Comparison of ENCODE assay signal across 8 cellular contexts in the genomic region with DNA sequence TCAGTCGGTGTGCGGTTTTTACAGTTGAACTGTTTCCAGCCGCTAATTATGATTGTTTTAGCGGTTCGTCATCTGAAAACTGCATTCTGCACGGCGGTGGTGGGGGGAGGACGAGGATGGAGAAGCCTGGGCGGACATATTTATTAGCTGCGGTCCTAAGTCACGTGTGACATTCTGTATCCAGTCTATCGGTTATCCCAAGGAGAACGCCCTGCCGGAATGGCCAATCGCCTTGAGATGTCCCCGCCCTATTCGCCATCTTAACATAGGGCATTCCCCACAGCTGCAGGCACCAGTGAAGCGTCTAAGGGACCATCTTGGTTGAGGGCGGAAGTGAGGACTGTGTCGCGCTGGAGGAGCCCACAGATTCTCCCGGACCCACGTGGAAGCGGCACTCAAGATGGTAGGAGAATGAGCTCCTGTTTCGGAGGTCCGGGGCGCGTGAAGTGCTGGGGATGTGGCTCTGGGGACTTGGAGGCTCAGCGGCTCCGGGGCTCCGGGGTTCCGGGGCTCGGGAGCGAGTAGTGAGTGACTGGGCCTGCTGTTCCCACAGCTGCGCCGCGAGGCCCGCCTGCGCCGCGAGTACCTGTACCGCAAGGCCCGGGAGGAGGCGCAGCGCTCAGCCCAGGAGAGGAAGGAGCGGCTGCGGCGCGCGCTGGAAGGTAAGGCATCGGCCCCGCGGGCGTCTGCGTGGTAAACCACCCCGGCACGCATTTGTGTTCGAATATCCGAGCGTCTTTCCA. TPM values are rescaled to one million over a fixed set of nuclear protein-coding genes. Genes with fewer than 3 reads are reported as not detected.
A peak's percentile ranks its signal among the peaks of the same experiment; 100 is the strongest.
DNase-seq lines count a peak whose midpoint lies in the region; ATAC-seq lines count a peak whose summit lies in the region.

A gene with protein sequence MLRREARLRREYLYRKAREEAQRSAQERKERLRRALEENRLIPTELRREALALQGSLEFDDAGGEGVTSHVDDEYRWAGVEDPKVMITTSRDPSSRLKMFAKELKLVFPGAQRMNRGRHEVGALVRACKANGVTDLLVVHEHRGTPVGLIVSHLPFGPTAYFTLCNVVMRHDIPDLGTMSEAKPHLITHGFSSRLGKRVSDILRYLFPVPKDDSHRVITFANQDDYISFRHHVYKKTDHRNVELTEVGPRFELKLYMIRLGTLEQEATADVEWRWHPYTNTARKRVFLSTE (plus strand): TSS at position 365 of the 743 bp plus-strand sequence. CDS start 36 bp downstream, at position 401.

- peak; percentile 89 to 98 (median 96) for DNase-seq in CD8-positive, alpha-beta memory T cell
- DNase-seq in HS-27A (ENCODE audit: low read depth) (peak; percentile 100), NK-92 (lab: John Stamatoyannopoulos, UW; ENCODE audit: unreplicated experiment) (peak; percentile 73), medulla oblongata (ENCODE audit: extremely low spot score) (peak; percentile 100)
- peak; percentile 96 for DNase-seq in activated CD8-positive, alpha-beta memory T cell treated with anti-CD3 and anti-CD28 coated beads for 24 hours
- DNase-seq in effector memory CD4-positive, alpha-beta T cell = peak; percentile 90 to 97 (median 96)
- peak; percentile 84 for DNase-seq in stimulated activated CD8-positive, alpha-beta memory T cell treated with anti-CD3 and anti-CD28 coated beads, Interleukin-12 subunit alpha, Interleukin-12 subunit beta, amount 100 ng/mL, for 24 hours (ENCODE audit: extremely low read depth)

- H3K4me3 Mint-ChIP-seq in CD8-positive, alpha-beta memory T cell = peak within 1 kb of the TSS; percentile 96 to 100 (median 99)

- H3K9me3 ChIP-seq in CD8-positive, alpha-beta memory T cell (ENCODE audit: low read length) = no peaks in the 10 kb centered on the region
- no peaks in the 10 kb centered on the region for H3K9me3 ChIP-seq in effector memory CD4-positive, alpha-beta T cell (ENCODE audit: control insufficient read depth, low read length)

- H3K4me1 ChIP-seq in CD8-positive, alpha-beta memory T cell (ENCODE audit: insufficient read depth, low read length) = peaks cover 25% of the 10 kb centered on the region
- peaks cover 7% of the 10 kb centered on the region for H3K4me1 ChIP-seq in effector memory CD4-positive, alpha-beta T cell (ENCODE audit: control insufficient read depth, insufficient read depth, low read length, poor library complexity, severe bottlenecking)

- peak within 1 kb of the TSS; percentile 90 for H3K4me3 ChIP-seq in CD8-positive, alpha-beta memory T cell (ENCODE audit: low read length)
- peak within 1 kb of the TSS; percentile 82 for H3K4me3 ChIP-seq in effector memory CD4-positive, alpha-beta T cell (ENCODE audit: insufficient read depth, low read depth, low read length, poor library complexity, severe bottlenecking)

- peaks cover 40% of the 10 kb centered on the region for H3K36me3 ChIP-seq in CD8-positive, alpha-beta memory T cell (ENCODE audit: insufficient read depth, low read length)
- peaks cover 49% of the 10 kb centered on the region for H3K36me3 ChIP-seq in effector memory CD4-positive, alpha-beta T cell (ENCODE audit: control insufficient read depth, insufficient read depth, low read length)

- H3K36me3 Mint-ChIP-seq in CD8-positive, alpha-beta memory T cell = peaks cover 9 to 86% (median 28%) of the 10 kb centered on the region in 3 donors

- POLR2A ChIA-PET in CD8-positive, alpha-beta memory T cell (lab: Charles Lee) = interaction anchor here (0.7 to 2.6 kb wide), 14 partner anchors 9 to 1150 kb away, joined by 3 to 40 read pairs (median 6); a partner anchor contains a TSS

- peak within 1 kb of the TSS; percentile 93 to 100 (median 98) for H3K27ac Mint-ChIP-seq in CD8-positive, alpha-beta memory T cell

- no peaks in the 10 kb centered on the region for H3K9me3 Mint-ChIP-seq in CD8-positive, alpha-beta memory T cell

- H3K27me3 ChIP-seq in CD8-positive, alpha-beta memory T cell (ENCODE audit: insufficient read depth, low read length, poor library complexity, severe bottlenecking) = no peaks in the 10 kb centered on the region
- H3K27me3 ChIP-seq in effector memory CD4-positive, alpha-beta T cell (replicated peaks; ENCODE audit: control insufficient read depth, insufficient read depth, low read length, poor library complexity, severe bottlenecking) = no peaks in the 10 kb centered on the region

- H3K27me3 Mint-ChIP-seq in CD8-positive, alpha-beta memory T cell = no peaks in the 10 kb centered on the region

- peak; percentile 80 for ATAC-seq in GM19463 (IDR thresholded peaks at IDR 0.05; ENCODE audit: unreplicated experiment)

- H3K4me1 Mint-ChIP-seq in CD8-positive, alpha-beta memory T cell = peaks cover 38 to 55% (median 49%) of the 10 kb centered on the region in 3 donors

- H3K27ac ChIP-seq in CD8-positive, alpha-beta memory T cell (ENCODE audit: low read depth, low read length) = peak within 1 kb of the TSS; percentile 95
- peak within 1 kb of the TSS; percentile 95 for H3K27ac ChIP-seq in effector memory CD4-positive, alpha-beta T cell (ENCODE audit: insufficient read depth, low read length, poor library complexity, severe bottlenecking)

- CTCF ChIA-PET in CD8-positive, alpha-beta memory T cell (lab: Charles Lee) = interaction anchor here (0.9 to 4.6 kb wide), 11 partner anchors 9 to 1150 kb away, joined by 3 to 37 read pairs (median 6); a partner anchor contains a TSS

RNA-seq across cellular contexts. Expression of the gene that starts here (rescaled TPM):
- 100 to 1,000 TPM; 227 to 239 TPM for total RNA-seq in CD8-positive, alpha-beta memory T cell
- 86.8 TPM for polyA plus RNA-seq in CD8-positive, alpha-beta memory T cell

Comparison
In these comparisons a context has a peak if more than half of its experiments do, and no peak if none do; other contexts are left out.
1. Peak in every context shown above with its lines: DNase-seq, ATAC-seq, H3K4me3 ChIP-seq and H3K27ac ChIP-seq.